ENCODE assay signal across 9 cellular contexts in genomic region chr6:154227862-154228520, GRCh38.
"Had no signal": no experiment of that assay in that cellular context is flagged by ENCODE, and none has a peak within 500 bp of the region (broad histone marks: within the 10 kb centered on the region; RNA-seq: fewer than 3 reads in every experiment).

No MANE protein-coding gene starts in this region.

- H3K27me3 ChIP-seq: adrenal gland, body of pancreas, tibial nerve had no signal

- ATAC-seq: body of pancreas, right cardiac atrium, Right ventricle myocardium inferior had no signal

- H3K4me3 ChIP-seq: adrenal gland, body of pancreas, tibial nerve had no signal

- H3K4me1 ChIP-seq: adrenal gland, body of pancreas had no signal

- DNase-seq: activated CD4-positive, CD25-positive, alpha-beta regulatory T cell; adrenal gland; body of pancreas; central memory CD4-positive, alpha-beta T cell; right cardiac atrium; small intestine; T-helper 2 cell had no signal

- H3K9me3 ChIP-seq: body of pancreas, tibial nerve had no signal

- H3K36me3 ChIP-seq: adrenal gland, tibial nerve had no signal

- H3K27ac ChIP-seq: adrenal gland, body of pancreas, tibial nerve had no signal
